1 cellular context compared by ENCODE assay signal in genomic region chr22:31019276-31019930, GRCh38.
TF ChIP-seq lines count a peak whose summit lies in the region.

No MANE protein-coding gene starts in this region.

TF ChIP-seq in endothelial cell of umbilical vein, 7 proteins besides CTCF, POLR2A, EP300 and RAD21 (continued from another document):
- TF ChIP-seq EZH2 (IDR thresholded peaks at IDR 0.05; ENCODE audit: borderline replicate concordance, low read depth, low read length, severe bottlenecking) (no peak), FOS (IDR thresholded peaks at IDR 0.05; ENCODE audit: borderline replicate concordance, insufficient read depth, low read length) (no peak), JUN (IDR thresholded peaks at IDR 0.05; ENCODE audit: borderline replicate concordance, insufficient read depth, insufficient read length, low read depth) (no peak), GATA2 (IDR thresholded peaks at IDR 0.05; ENCODE audit: insufficient read depth, insufficient read length, low read depth, low read length) (no peak), MYC (IDR thresholded peaks at IDR 0.05; ENCODE audit: low read depth, low read length) (no peak)
TF ChIP-seq in endothelial cell of umbilical vein: peak in this region for 0.
